ENCODE assay signal across 16 cellular contexts in genomic region chr14:42027271-42027670, GRCh38.
DNase-seq lines count a peak whose midpoint lies in the region; ATAC-seq and TF ChIP-seq lines count a peak whose summit lies in the region.
"Had no signal": no experiment of that assay in that cellular context is flagged by ENCODE, and none has a peak within 500 bp of the region (broad histone marks: within the 10 kb centered on the region; RNA-seq: fewer than 3 reads in every experiment).

No MANE protein-coding gene starts in this region.

- H4K20me1 ChIP-seq in PC-3 (ENCODE audit: low read length), result no peaks in the 10 kb centered on the region

- no peaks in the 10 kb centered on the region for H3F3A ChIP-seq in PC-3 (ENCODE audit: low read length, unreplicated experiment)

- peaks cover 0 to 1% of the 10 kb centered on the region in 2 donors for H3K4me1 Mint-ChIP-seq in stimulated activated naive B cell treated with anti-CD40 and anti-IgM and Interleukin-4, amounts not matched to agents 10 μg/mL and 1 μg/mL and 100 μg/mL, for 72 hours
- H3K4me1 Mint-ChIP-seq: CD4-positive, alpha-beta memory T cell; GM23338 had no signal

- POLR2A ChIA-PET in A673 (lab: Charles Lee; ENCODE audit: low non-redundant PET) (no interaction called here), PC-3 (lab: Charles Lee; ENCODE audit: unreplicated experiment) (no interaction called here)

- no peak overlapping the region for H3K27ac ChIP-seq in A673 (ENCODE audit: low read depth, low read length, poor library complexity, severe bottlenecking)
- H3K27ac ChIP-seq in PC-3 (ENCODE audit: low read length), result no peak overlapping the region
- H3K27ac ChIP-seq: C4-2B had no signal

- TF ChIP-seq CTCF in A673 (conservative IDR thresholded peaks at IDR 0.05; ENCODE audit: low read depth, low read length) (no peak), PC-3 (conservative IDR thresholded peaks at IDR 0.05; ENCODE audit: low read depth, low read length) (no peak), fibroblast of mammary gland (conservative IDR thresholded peaks at IDR 0.05; ENCODE audit: control insufficient read depth, insufficient read depth, low read depth, low read length) (no peak)

- no peaks in the 10 kb centered on the region for H3K36me3 ChIP-seq in A673 (ENCODE audit: insufficient read depth, low read length, poor library complexity, severe bottlenecking)
- no peaks in the 10 kb centered on the region for H3K36me3 ChIP-seq in PC-3 (ENCODE audit: low read depth, low read length)

- no peak overlapping the region for H3K9ac ChIP-seq in PC-3 (ENCODE audit: low read length)

- ATAC-seq in PC-3, result peak; percentile 44
- no peak for ATAC-seq in stimulated activated naive B cell treated with anti-CD40 and anti-IgM and Interleukin-4, amounts not matched to agents 10 μg/mL and 1 μg/mL and 100 μg/mL, for 72 hours (replicated peaks)
- ATAC-seq: GM23338 had no signal

- no TSS peak for BruUV-seq in A673 (replicated peaks; lab: Mats Ljungman, UMichigan)
- BruUV-seq in PC-3 (replicated peaks; lab: Mats Ljungman, UMichigan), result no TSS peak

- H3K36me3 Mint-ChIP-seq in stimulated activated naive B cell treated with anti-CD40 and anti-IgM and Interleukin-4, amounts not matched to agents 10 μg/mL and 1 μg/mL and 100 μg/mL, for 72 hours, result no peaks in the 10 kb centered on the region
- H3K36me3 Mint-ChIP-seq: CD4-positive, alpha-beta memory T cell had no signal

- H3K79me2 ChIP-seq in PC-3 (ENCODE audit: low read length), result no peaks in the 10 kb centered on the region

- no peaks in the 10 kb centered on the region for H3K4me1 ChIP-seq in A673 (ENCODE audit: insufficient read depth, low read length, poor library complexity, severe bottlenecking)
- no peaks in the 10 kb centered on the region for H3K4me1 ChIP-seq in PC-3 (ENCODE audit: insufficient read depth, low read length)

- DNase-seq in A673 (ENCODE audit: low spot score) (peak; percentile 14), Daoy (ENCODE audit: low read depth) (peak; percentile 14), PC-3 (peak; percentile 52), fibroblast of mammary gland (ENCODE audit: low read depth) (peak; percentile 0), dedifferentiated amniotic fluid mesenchymal stem cell (ENCODE audit: extremely low spot score) (no peak), retina (no peak), UCSD-AML1 (lab: John Stamatoyannopoulos, UW; ENCODE audit: unreplicated experiment) (no peak)
- no peak for DNase-seq in stimulated activated naive B cell treated with anti-CD40 and anti-IgM and Interleukin-4, amounts not matched to agents 10 μg/mL and 1 μg/mL and 100 μg/mL, for 72 hours
- DNase-seq: 8988T; ACHN; CD4-positive, alpha-beta memory T cell; COR-L47; DND-41; H9 had no signal

- H3K9me3 Mint-ChIP-seq in stimulated activated naive B cell treated with anti-CD40 and anti-IgM and Interleukin-4, amounts not matched to agents 10 μg/mL and 1 μg/mL and 100 μg/mL, for 72 hours, result no peaks in the 10 kb centered on the region

- H3K4me3 Mint-ChIP-seq in stimulated activated naive B cell treated with anti-CD40 and anti-IgM and Interleukin-4, amounts not matched to agents 10 μg/mL and 1 μg/mL and 100 μg/mL, for 72 hours, result no peak overlapping the region
- H3K4me3 Mint-ChIP-seq: CD4-positive, alpha-beta memory T cell; GM23338; H9 had no signal

- no peaks in the 10 kb centered on the region for H3K9me2 ChIP-seq in PC-3 (replicated peaks; ENCODE audit: low read length)

- H3K27ac Mint-ChIP-seq in stimulated activated naive B cell treated with anti-CD40 and anti-IgM and Interleukin-4, amounts not matched to agents 10 μg/mL and 1 μg/mL and 100 μg/mL, for 72 hours, result no peak overlapping the region
- H3K27ac Mint-ChIP-seq: CD4-positive, alpha-beta memory T cell; GM23338; H9 had no signal

- no peaks in the 10 kb centered on the region for H3K27me3 ChIP-seq in A673 (replicated peaks; ENCODE audit: insufficient read depth, low read depth, low read length, poor library complexity)
- no peaks in the 10 kb centered on the region for H3K27me3 ChIP-seq in PC-3 (ENCODE audit: low read length)

- H3K27me3 Mint-ChIP-seq in stimulated activated naive B cell treated with anti-CD40 and anti-IgM and Interleukin-4, amounts not matched to agents 10 μg/mL and 1 μg/mL and 100 μg/mL, for 72 hours, result no peaks in the 10 kb centered on the region
- H3K27me3 Mint-ChIP-seq: CD4-positive, alpha-beta memory T cell had no signal

- CTCF ChIA-PET in A673 (lab: Charles Lee) (no interaction called here), PC-3 (lab: Charles Lee) (no interaction called here)

- intact Hi-C loops in A673 (cut with micrococcal nuclease; ENCODE audit: unreplicated experiment) (no loop called here), PC-3 (cut with micrococcal nuclease) (loop anchor here (10.0 kb wide), 1 partner anchor 412 kb away; no protein-coding TSS in a partner anchor)

- H3K9me3 ChIP-seq in A673 (ENCODE audit: low read depth, low read length, poor library complexity, severe bottlenecking) (no peaks in the 10 kb centered on the region), PC-3 (ENCODE audit: low read length) (no peaks in the 10 kb centered on the region)

- no peak overlapping the region for H2AFZ ChIP-seq in PC-3 (ENCODE audit: low read length)
- H2AFZ ChIP-seq: GM23338 had no signal

- no peak overlapping the region for H3K4me3 ChIP-seq in A673 (ENCODE audit: low read depth, low read length, poor library complexity, severe bottlenecking)
- no peak overlapping the region for H3K4me3 ChIP-seq in PC-3 (ENCODE audit: low read length)
- no peak overlapping the region for H3K4me3 ChIP-seq in fibroblast of mammary gland (ENCODE audit: control insufficient read depth, low read depth, low read length)
- H3K4me3 ChIP-seq: GM23338 had no signal

- no peak overlapping the region for H3K4me2 ChIP-seq in PC-3 (ENCODE audit: low read length)
- H3K4me2 ChIP-seq: GM23338 had no signal

Comparison
In these comparisons a context has a peak if more than half of its experiments do, and no peak if none do; other contexts are left out.
1. DNase-seq: peak in A673 (single experiment), Daoy (single experiment), PC-3 (single experiment) and fibroblast of mammary gland (single experiment); none in dedifferentiated amniotic fluid mesenchymal stem cell (single experiment), retina (single experiment), UCSD-AML1 (single experiment) and stimulated activated naive B cell treated with anti-CD40 and anti-IgM and Interleukin-4, amounts not matched to agents 10 μg/mL and 1 μg/mL and 100 μg/mL, for 72 hours (single experiment).